In the genomic region with DNA sequence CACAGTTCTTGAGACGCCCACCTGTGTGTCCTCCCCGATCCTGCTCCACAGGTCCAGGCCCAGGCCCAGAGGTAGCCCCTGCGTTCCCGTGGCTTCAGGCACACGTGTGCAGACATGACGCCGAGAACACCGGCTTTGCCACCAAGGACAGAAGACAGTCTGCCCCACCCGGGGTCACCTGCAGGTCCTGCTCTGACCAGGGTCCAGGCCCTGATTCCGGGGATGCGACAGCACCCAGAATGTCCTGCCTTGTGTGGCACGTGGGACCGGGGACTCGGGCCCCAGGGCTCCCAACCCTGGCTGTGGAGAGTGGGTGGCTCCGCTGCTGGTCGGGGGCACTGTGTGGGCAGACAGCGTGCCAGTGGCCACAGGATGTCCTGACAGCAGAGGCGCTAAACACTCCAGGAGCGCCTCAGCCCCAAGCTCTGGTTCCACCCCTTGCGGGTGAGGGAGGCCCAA, we compare ENCODE assay signal across 17 cellular contexts. TPM values are rescaled to one million over a fixed set of nuclear protein-coding genes. Genes with fewer than 3 reads are reported as not detected.
A peak's percentile ranks its signal among the peaks of the same experiment; 100 is the strongest.
DNase-seq lines count a peak whose midpoint lies in the region; ATAC-seq and TF ChIP-seq lines count a peak whose summit lies in the region.
"Had no signal": no experiment of that assay in that cellular context is flagged by ENCODE, and none has a peak within 500 bp of the region (broad histone marks: within the 10 kb centered on the region; RNA-seq: fewer than 3 reads in every experiment).

No MANE protein-coding gene starts in this region.

- H3K4me3 ChIP-seq in right cardiac atrium (ENCODE audit: low read length) (no peak overlapping the region), spleen (no peak overlapping the region)
- H3K4me3 ChIP-seq: SJCRH30 had no signal

- intact Hi-C loops in right cardiac atrium (cut with DNase I) (no loop called here), spleen (cut with DNase I; ENCODE audit: low total_unique reads) (no loop called here)

- H3K27ac ChIP-seq in RWPE1 (peak overlapping the region; percentile 13), right cardiac atrium (ENCODE audit: low read length) (no peak overlapping the region), spleen (no peak overlapping the region)
- H3K27ac ChIP-seq: SJCRH30 had no signal

- TF ChIP-seq CTCF in RWPE1 (conservative IDR thresholded peaks at IDR 0.05; ENCODE audit: low read depth) (no peak), spleen (IDR thresholded peaks at IDR 0.05 in 8 of 11, conservative IDR thresholded peaks at IDR 0.05 in 3 of 11) (no peak), endothelial cell (IDR thresholded peaks at IDR 0.05; ENCODE audit: unreplicated experiment) (no peak)

- H3K36me3 Mint-ChIP-seq in endothelial cell (ENCODE audit: low read depth, unreplicated experiment) = peaks cover 24% of the 10 kb centered on the region

- CTCF ChIA-PET in RWPE1 (lab: Yijun Ruan, JAX) = no interaction called here

- no peaks in the 10 kb centered on the region for H3K9me3 Mint-ChIP-seq in stimulated activated naive CD8-positive, alpha-beta T cell treated with anti-CD3 and anti-CD28 coated beads, Interleukin-15, amount 100 ng/mL, for 72 hours
- H3K9me3 Mint-ChIP-seq in endothelial cell (ENCODE audit: unreplicated experiment) = no peaks in the 10 kb centered on the region
- H3K9me3 Mint-ChIP-seq: CD4-positive, alpha-beta T cell had no signal

- H3K36me3 ChIP-seq in spleen = peaks cover 0 to 89% (median 29%) of the 10 kb centered on the region in 6 donors

- H3K27ac Mint-ChIP-seq in stimulated activated naive CD8-positive, alpha-beta T cell treated with anti-CD3 and anti-CD28 coated beads, Interleukin-15, amount 100 ng/mL, for 72 hours = no peak overlapping the region
- no peak overlapping the region for H3K27ac Mint-ChIP-seq in endothelial cell (ENCODE audit: unreplicated experiment)
- H3K27ac Mint-ChIP-seq: CD4-positive, alpha-beta T cell had no signal

- no peaks in the 10 kb centered on the region for H3K4me1 ChIP-seq in right cardiac atrium (ENCODE audit: control insufficient read depth, insufficient read depth, low read length)
- peaks cover 0 to 5% (median 0%) of the 10 kb centered on the region in 6 donors for H3K4me1 ChIP-seq in spleen
- H3K4me1 ChIP-seq: SJCRH30 had no signal

- WGBS in right cardiac atrium = 94% methylated on average over 20 of the region's 20 CpGs
- WGBS in spleen, 5 donors = 92 to 96% (median 95%) methylated on average over 12 to 20 of the region's 20 CpGs

- H3K27me3 ChIP-seq in right cardiac atrium (ENCODE audit: control insufficient read depth, insufficient read depth) = no peaks in the 10 kb centered on the region
- no peaks in the 10 kb centered on the region for H3K27me3 ChIP-seq in spleen (replicated peaks in 1 of 7)
- H3K27me3 ChIP-seq: SJCRH30 had no signal

- peaks cover 11% of the 10 kb centered on the region for H3K4me1 Mint-ChIP-seq in stimulated activated naive CD8-positive, alpha-beta T cell treated with anti-CD3 and anti-CD28 coated beads, Interleukin-15, amount 100 ng/mL, for 72 hours
- peaks cover 4% of the 10 kb centered on the region for H3K4me1 Mint-ChIP-seq in endothelial cell (ENCODE audit: unreplicated experiment)

- TF ChIP-seq POLR2A in spleen (IDR thresholded peaks at IDR 0.05) = no peak

- H3K9me3 ChIP-seq in right cardiac atrium (ENCODE audit: control insufficient read depth, low read length) (no peaks in the 10 kb centered on the region), spleen (peaks cover 0 to 7% (median 5%) of the 10 kb centered on the region in 8 donors)
- H3K9me3 ChIP-seq: SJCRH30 had no signal

- no peaks in the 10 kb centered on the region for H3K27me3 Mint-ChIP-seq in stimulated activated naive CD8-positive, alpha-beta T cell treated with anti-CD3 and anti-CD28 coated beads, Interleukin-15, amount 100 ng/mL, for 72 hours
- H3K27me3 Mint-ChIP-seq in endothelial cell (ENCODE audit: unreplicated experiment) = peaks cover 6% of the 10 kb centered on the region
- H3K27me3 Mint-ChIP-seq: CD4-positive, alpha-beta T cell had no signal

- peak; percentile 28 for ATAC-seq in stimulated activated naive CD8-positive, alpha-beta T cell treated with anti-CD3 and anti-CD28 coated beads, Interleukin-15, amount 100 ng/mL, for 72 hours
- ATAC-seq in stimulated activated naive CD8-positive, alpha-beta T cell treated with anti-CD3 and anti-CD28 coated beads, Interleukin-15, Interleukin-2, amounts not matched to agents 100 U/mL and 50 U/mL, for 24 hours = no peak
- no peak for ATAC-seq in right cardiac atrium
- no peak for ATAC-seq in HG03521 (IDR thresholded peaks at IDR 0.05; ENCODE audit: unreplicated experiment)
- ATAC-seq: HepG2 had no signal

- POLR2A ChIA-PET in RWPE1 (lab: Yijun Ruan, JAX; ENCODE audit: low non-redundant PET) = no interaction called here

- no peak for DNase-seq in stimulated activated naive CD8-positive, alpha-beta T cell treated with anti-CD3 and anti-CD28 coated beads, Interleukin-15, amount 100 ng/mL, for 72 hours
- DNase-seq in stimulated activated naive CD8-positive, alpha-beta T cell treated with anti-CD3 and anti-CD28 coated beads, Interleukin-15, Interleukin-2, amounts not matched to agents 100 U/mL and 50 U/mL, for 24 hours = no peak
- DNase-seq in RWPE1 (ENCODE audit: low spot score) = no peak
- peak in 2 of 3 donors; percentile 51 to 55 for DNase-seq in right cardiac atrium
- DNase-seq in spleen = peak; percentile 77
- DNase-seq in AG08396 (ENCODE audit: low spot score) = no peak
- DNase-seq in endothelial cell (ENCODE audit: low spot score) = no peak
- DNase-seq: Calu3, KG1, MV-4-11, NCI-H1694 treated with DMSO at 0.1 percent for 48 hours, NCI-H2227 treated with DMSO at 0.1 percent for 48 hours, NCI-H524, SJCRH30 had no signal

- no peak overlapping the region for H3K4me3 Mint-ChIP-seq in stimulated activated naive CD8-positive, alpha-beta T cell treated with anti-CD3 and anti-CD28 coated beads, Interleukin-15, amount 100 ng/mL, for 72 hours
- no peak overlapping the region for H3K4me3 Mint-ChIP-seq in endothelial cell (ENCODE audit: unreplicated experiment)
- H3K4me3 Mint-ChIP-seq: CD4-positive, alpha-beta T cell had no signal

RNA-seq across cellular contexts. Expression of gene ADI1, which starts 36.9 kb away (rescaled TPM):
- total RNA-seq in right cardiac atrium (100 to 1,000 TPM; 124 to 195 (median 159) TPM), spleen (100 to 1,000 TPM in 1 of 7 donors, 10 to 100 TPM in 6; 36.5 to 106 (median 55.8) TPM), endothelial cell (ENCODE audit: unreplicated experiment) (21.6 TPM)
- polyA plus RNA-seq in right cardiac atrium (132 TPM), spleen (10 to 100 TPM; 31.8 to 56.0 (median 48.4) TPM)

Comparison
In these comparisons a context has a peak if more than half of its experiments do, and no peak if none do; other contexts are left out.
1. DNase-seq: peak in right cardiac atrium (2 of 3) and spleen (single experiment); none in stimulated activated naive CD8-positive, alpha-beta T cell treated with anti-CD3 and anti-CD28 coated beads, Interleukin-15, amount 100 ng/mL, for 72 hours (0 of 2), stimulated activated naive CD8-positive, alpha-beta T cell treated with anti-CD3 and anti-CD28 coated beads, Interleukin-15, Interleukin-2, amounts not matched to agents 100 U/mL and 50 U/mL, for 24 hours (single experiment), RWPE1 (single experiment), AG08396 (single experiment) and endothelial cell (single experiment).